24 cellular contexts compared by ENCODE assay signal in genomic region chr1:8600336-8600735, GRCh38.
DNase-seq lines count a peak whose midpoint lies in the region; ATAC-seq and TF ChIP-seq lines count a peak whose summit lies in the region.
"Had no signal": no experiment of that assay in that cellular context is flagged by ENCODE, and none has a peak within 500 bp of the region (broad histone marks: within the 10 kb centered on the region; RNA-seq: fewer than 3 reads in every experiment).

No MANE protein-coding gene starts in this region.

- no peaks in the 10 kb centered on the region for H3K27me3 ChIP-seq in right atrium auricular region
- H3K27me3 ChIP-seq in dorsolateral prefrontal cortex, result no peaks in the 10 kb centered on the region
- H3K27me3 ChIP-seq: body of pancreas, foreskin keratinocyte, transverse colon had no signal

- H3K27ac ChIP-seq in right atrium auricular region (peak overlapping the region; percentile 4 to 73), dorsolateral prefrontal cortex (peak overlapping the region in 51 of 59 donors; percentile 0 to 91 (median 84)), mesodermal cell (ENCODE audit: low read depth, low read length, severe bottlenecking) (peak overlapping the region; percentile 78)
- H3K27ac ChIP-seq: A549, body of pancreas, foreskin keratinocyte, lower lobe of right lung, psoas muscle had no signal

- no peak for TF ChIP-seq CTCF in right atrium auricular region (IDR thresholded peaks at IDR 0.05)
- no peak for TF ChIP-seq CTCF in dorsolateral prefrontal cortex (IDR thresholded peaks at IDR 0.05 in 54 of 56, conservative IDR thresholded peaks at IDR 0.05 in 2 of 56; ENCODE audit: low read depth in 1 of 56, partially characterized antibody in 56 of 56)

- H3K4me3 ChIP-seq in right atrium auricular region, result no peak overlapping the region
- H3K4me3 ChIP-seq in dorsolateral prefrontal cortex, result no peak overlapping the region
- H3K4me3 ChIP-seq in mesodermal cell (ENCODE audit: extremely low read depth, insufficient read depth, low read length, poor library complexity, severe bottlenecking), result no peak overlapping the region
- H3K4me3 ChIP-seq: A549, body of pancreas, HAP-1, K562, lower lobe of right lung, psoas muscle, transverse colon had no signal

- H3K36me3 ChIP-seq in right atrium auricular region, result no peaks in the 10 kb centered on the region
- H3K36me3 ChIP-seq in mesodermal cell (ENCODE audit: control insufficient read depth, insufficient read depth, low read length), result peaks cover 49% of the 10 kb centered on the region
- H3K36me3 ChIP-seq: HAP-1, lower lobe of right lung, transverse colon had no signal

- H3K9me3 ChIP-seq in right atrium auricular region, result no peaks in the 10 kb centered on the region
- no peaks in the 10 kb centered on the region for H3K9me3 ChIP-seq in mesodermal cell (ENCODE audit: control insufficient read depth, low read length)
- H3K9me3 ChIP-seq: A549, body of pancreas, HAP-1, lower lobe of right lung, psoas muscle, transverse colon had no signal

- DNase-seq in right atrium auricular region (ENCODE audit: low spot score) (no peak), left ventricle myocardium superior (no peak), dorsolateral prefrontal cortex (no peak), SKM-1 treated with dmso at 0.1 percent for 144 hours (lab: John Stamatoyannopoulos, UW; ENCODE audit: unreplicated experiment) (no peak), SHP77 (lab: John Stamatoyannopoulos, UW) (no peak)
- DNase-seq in activated naive CD4-positive, alpha-beta T cell treated with Interleukin-2 at 50 U/mL for 16 hours, result no peak
- DNase-seq: activated CD4-positive, alpha-beta T cell treated with anti-CD3 and anti-CD28 coated beads, Interleukin-2, amount 50 U/mL, for 48 hours; activated gamma-delta T cell; body of pancreas; C1 segment of cervical spinal cord; foreskin keratinocyte; hippocampal formation; lower lobe of right lung; NCI-H146; NCI-H2171 treated with DMSO at 0.1 percent for 48 hours; NCI-H526 treated with DMSO at 0.1 percent for 48 hours; psoas muscle; stimulated activated CD4-positive, alpha-beta T cell treated with anti-CD3 and anti-CD28 coated beads, Interleukin-4, amount 100 ng/mL, for 1 hour had no signal

- H3K4me1 ChIP-seq in right atrium auricular region, result peaks cover 0 to 54% of the 10 kb centered on the region in 2 donors
- H3K4me1 ChIP-seq in mesodermal cell (ENCODE audit: control insufficient read depth, insufficient read depth, low read length, poor library complexity, severe bottlenecking), result peaks cover 21% of the 10 kb centered on the region

- intact Hi-C loops in left ventricle myocardium superior (cut with micrococcal nuclease) (no loop called here), dorsolateral prefrontal cortex (cut with DNase I) (no loop called here)

- ATAC-seq in left ventricle myocardium superior (no peak), GM18517 (IDR thresholded peaks at IDR 0.05; ENCODE audit: unreplicated experiment) (no peak)
- ATAC-seq: A549, body of pancreas, foreskin keratinocyte, K562, lower lobe of right lung, psoas muscle had no signal

- no CpG with 5 or more reads among the region's 1 CpG for WGBS in mesodermal cell (ENCODE audit: insufficient coverage in 2 of 2), 2 experiments
